In genomic region chr1:35882945-35883680, GRCh38 we compare ENCODE assay signal across 8 cellular contexts. TPM values are rescaled to one million over a fixed set of nuclear protein-coding genes. Genes with fewer than 3 reads are reported as not detected.
DNase-seq lines count a peak whose midpoint lies in the region; ATAC-seq and TF ChIP-seq lines count a peak whose summit lies in the region.

TSS of gene AGO1 (plus strand) at chr1:35883209. CDS start at chr1:35883422, 213 bp downstream.

- H3F3A ChIP-seq in Loucy (ENCODE audit: low read depth), result no peaks in the 10 kb centered on the region

- intact Hi-C loops in activated T-helper 2 cell treated with anti-CD3 and anti-CD28 coated beads, Interferon-gamma antibody, Interleukin-2, Interleukin-4, amounts not matched to agents 10 μg/mL and 5 μg/mL and 100 μg/mL, durations not matched to agents 14 hours and 24 hours and 36 hours (cut with micrococcal nuclease), result loop anchor here (1.0 kb wide), 2 partner anchors 48 to 205 kb away; partner anchors contain the start of genes ADPRS and AGO3

- H3K9me3 Mint-ChIP-seq in activated T-helper 2 cell treated with anti-CD3 and anti-CD28 coated beads, Interferon-gamma antibody, Interleukin-2, Interleukin-4, amounts not matched to agents 10 μg/mL and 5 μg/mL and 100 μg/mL, durations not matched to agents 14 hours and 24 hours and 36 hours, result no peaks in the 10 kb centered on the region
- no peaks in the 10 kb centered on the region for H3K9me3 Mint-ChIP-seq in natural killer cell treated with Interleukin-12 subunit alpha and Interleukin-12 subunit beta and Interleukin-15 and Interleukin-18, amount 100 ng/mL, for 72 hours

- peak within 1 kb of the TSS; percentile 96 for H2AFZ ChIP-seq in Loucy (ENCODE audit: low read length)

- DNase-seq in H7, result peak; percentile 99
- DNase-seq in RWPE2 (ENCODE audit: low spot score), result peak; percentile 93
- DNase-seq in activated T-helper 2 cell treated with anti-CD3 and anti-CD28 coated beads, Interferon-gamma antibody, Interleukin-2, Interleukin-4, amounts not matched to agents 10 μg/mL and 5 μg/mL and 100 μg/mL, durations not matched to agents 14 hours and 24 hours and 36 hours (ENCODE audit: low spot score), result peak; percentile 95
- peak; percentile 84 for DNase-seq in fibroblast of peridontal ligament (ENCODE audit: extremely low read depth)
- peak; percentile 97 for DNase-seq in natural killer cell treated with Interleukin-12 subunit alpha and Interleukin-12 subunit beta and Interleukin-15 and Interleukin-18, amount 100 ng/mL, for 72 hours (ENCODE audit: low spot score)
- DNase-seq in stimulated activated naive CD4-positive, alpha-beta T cell treated with Interleukin-2 at 50 U/mL for 16 hours (lab: John Stamatoyannopoulos, UW), result peak; percentile 95

- peak; percentile 89 for ATAC-seq in RWPE2 (ENCODE audit: low read depth)
- peak; percentile 96 to 97 for ATAC-seq in natural killer cell treated with Interleukin-12 subunit alpha and Interleukin-12 subunit beta and Interleukin-15 and Interleukin-18, amount 100 ng/mL, for 72 hours

- H3K79me2 ChIP-seq in Loucy (ENCODE audit: insufficient read depth, low read length), result peaks cover 48% of the 10 kb centered on the region

- H3K27me3 Mint-ChIP-seq in activated T-helper 2 cell treated with anti-CD3 and anti-CD28 coated beads, Interferon-gamma antibody, Interleukin-2, Interleukin-4, amounts not matched to agents 10 μg/mL and 5 μg/mL and 100 μg/mL, durations not matched to agents 14 hours and 24 hours and 36 hours (ENCODE audit: low read depth), result peaks cover 3% of the 10 kb centered on the region
- H3K27me3 Mint-ChIP-seq in natural killer cell treated with Interleukin-12 subunit alpha and Interleukin-12 subunit beta and Interleukin-15 and Interleukin-18, amount 100 ng/mL, for 72 hours, result no peaks in the 10 kb centered on the region

- H3K4me3 ChIP-seq in H7 (ENCODE audit: insufficient read depth, low read depth, low read length) (peak within 1 kb of the TSS; percentile 99), Loucy (ENCODE audit: low read length, poor library complexity, severe bottlenecking) (peak within 1 kb of the TSS; percentile 99), RWPE2 (ENCODE audit: severe bottlenecking) (peak within 1 kb of the TSS; percentile 89)

- H3K4me1 ChIP-seq in ES-I3 (ENCODE audit: insufficient read depth, low read length) (peaks cover 32% of the 10 kb centered on the region), Loucy (ENCODE audit: insufficient read depth, low read length, poor library complexity, severe bottlenecking) (peaks cover 32% of the 10 kb centered on the region), RWPE2 (ENCODE audit: insufficient read depth, poor library complexity, severe bottlenecking) (no peaks in the 10 kb centered on the region)

- no peaks in the 10 kb centered on the region; the same call in 1 of the 2 replicates for H3K27me3 ChIP-seq in H7 (ENCODE audit: control insufficient read depth, insufficient read depth, low read length)
- H3K27me3 ChIP-seq in Loucy (ENCODE audit: insufficient read depth, low read length, poor library complexity, severe bottlenecking), result no peaks in the 10 kb centered on the region
- H3K27me3 ChIP-seq in RWPE2 (ENCODE audit: insufficient read depth, poor library complexity, severe bottlenecking), result no peaks in the 10 kb centered on the region

- H3K4me3 Mint-ChIP-seq in activated T-helper 2 cell treated with anti-CD3 and anti-CD28 coated beads, Interferon-gamma antibody, Interleukin-2, Interleukin-4, amounts not matched to agents 10 μg/mL and 5 μg/mL and 100 μg/mL, durations not matched to agents 14 hours and 24 hours and 36 hours (ENCODE audit: low read depth), result peak within 1 kb of the TSS; percentile 92
- H3K4me3 Mint-ChIP-seq in natural killer cell treated with Interleukin-12 subunit alpha and Interleukin-12 subunit beta and Interleukin-15 and Interleukin-18, amount 100 ng/mL, for 72 hours, result peak within 1 kb of the TSS; percentile 93

- peaks cover 29% of the 10 kb centered on the region for H4K20me1 ChIP-seq in Loucy (ENCODE audit: insufficient read depth, low read length, poor library complexity, severe bottlenecking)

- peak within 1 kb of the TSS; percentile 73 for H3K27ac Mint-ChIP-seq in activated T-helper 2 cell treated with anti-CD3 and anti-CD28 coated beads, Interferon-gamma antibody, Interleukin-2, Interleukin-4, amounts not matched to agents 10 μg/mL and 5 μg/mL and 100 μg/mL, durations not matched to agents 14 hours and 24 hours and 36 hours
- H3K27ac Mint-ChIP-seq in natural killer cell treated with Interleukin-12 subunit alpha and Interleukin-12 subunit beta and Interleukin-15 and Interleukin-18, amount 100 ng/mL, for 72 hours, result peak within 1 kb of the TSS; percentile 34 to 86

- H3K9me3 ChIP-seq in ES-I3 (ENCODE audit: control insufficient read depth, insufficient read depth, low read length) (no peaks in the 10 kb centered on the region), Loucy (ENCODE audit: insufficient read depth, low read depth, low read length) (no peaks in the 10 kb centered on the region), RWPE2 (ENCODE audit: severe bottlenecking) (no peaks in the 10 kb centered on the region)

- H3K9ac ChIP-seq in ES-I3 (ENCODE audit: low read depth, low read length), result peak within 1 kb of the TSS; percentile 94
- H3K9ac ChIP-seq in Loucy (ENCODE audit: low read depth, low read length, poor library complexity, severe bottlenecking), result peak within 1 kb of the TSS; percentile 93

- H3K4me2 ChIP-seq in Loucy (ENCODE audit: low read depth, low read length, poor library complexity, severe bottlenecking), result peak within 1 kb of the TSS; percentile 85

- peak within 1 kb of the TSS; percentile 4 for H3K27ac ChIP-seq in RWPE2 (ENCODE audit: poor library complexity, severe bottlenecking)

- TF ChIP-seq CTCF in Loucy (conservative IDR thresholded peaks at IDR 0.05; ENCODE audit: low read length) (peak; percentile 72), RWPE2 (IDR thresholded peaks at IDR 0.05; ENCODE audit: poor library complexity, severe bottlenecking) (peak; percentile 96)

- no peaks in the 10 kb centered on the region for H3K36me3 ChIP-seq in ES-I3 (ENCODE audit: insufficient read depth, low read length)
- no peaks in the 10 kb centered on the region for H3K36me3 ChIP-seq in H7 (replicated peaks; ENCODE audit: control insufficient read depth, insufficient read depth, low read length)
- H3K36me3 ChIP-seq in Loucy (ENCODE audit: insufficient read depth, low read length), result no peaks in the 10 kb centered on the region
- no peaks in the 10 kb centered on the region for H3K36me3 ChIP-seq in RWPE2 (ENCODE audit: low read depth)

- peaks cover 41% of the 10 kb centered on the region for H3K4me1 Mint-ChIP-seq in activated T-helper 2 cell treated with anti-CD3 and anti-CD28 coated beads, Interferon-gamma antibody, Interleukin-2, Interleukin-4, amounts not matched to agents 10 μg/mL and 5 μg/mL and 100 μg/mL, durations not matched to agents 14 hours and 24 hours and 36 hours (ENCODE audit: low read depth)
- H3K4me1 Mint-ChIP-seq in natural killer cell treated with Interleukin-12 subunit alpha and Interleukin-12 subunit beta and Interleukin-15 and Interleukin-18, amount 100 ng/mL, for 72 hours (ENCODE audit: low read depth in 2 of 2), result peaks cover 31 to 36% of the 10 kb centered on the region in 2 donors

- no peaks in the 10 kb centered on the region for H3K9me2 ChIP-seq in Loucy (replicated peaks; ENCODE audit: low read depth, low read length)

- H3K36me3 Mint-ChIP-seq in activated T-helper 2 cell treated with anti-CD3 and anti-CD28 coated beads, Interferon-gamma antibody, Interleukin-2, Interleukin-4, amounts not matched to agents 10 μg/mL and 5 μg/mL and 100 μg/mL, durations not matched to agents 14 hours and 24 hours and 36 hours (ENCODE audit: low read depth), result no peaks in the 10 kb centered on the region
- H3K36me3 Mint-ChIP-seq in natural killer cell treated with Interleukin-12 subunit alpha and Interleukin-12 subunit beta and Interleukin-15 and Interleukin-18, amount 100 ng/mL, for 72 hours, result no peaks in the 10 kb centered on the region

RNA-seq across cellular contexts. Expression of gene AGO1, which starts in this region (rescaled TPM):
- 64.6 and 76.1 TPM in 2 replicates for total RNA-seq in H7 (2014; rRNA removed; shearing (Covaris generic))
- 36.9 and 38.6 TPM in 2 replicates for total RNA-seq in activated T-helper 2 cell treated with anti-CD3 and anti-CD28 coated beads, Interferon-gamma antibody, Interleukin-2, Interleukin-4, amounts not matched to agents 10 μg/mL and 5 μg/mL and 100 μg/mL, durations not matched to agents 14 hours and 24 hours and 36 hours
- total RNA-seq in natural killer cell treated with Interleukin-12 subunit alpha and Interleukin-12 subunit beta and Interleukin-15 and Interleukin-18, amount 100 ng/mL, for 72 hours, result 10 to 100 TPM; 25.3 to 37.2 TPM

Comparison
In these comparisons a context has a peak if more than half of its experiments do, and no peak if none do; other contexts are left out.
1. Peak in every context shown above with its lines: DNase-seq, ATAC-seq, H3K4me3 ChIP-seq and H3K27ac ChIP-seq.